ENCODE assay signal across 11 cellular contexts in genomic region chr1:206107168-206107544, GRCh38. TPM values are rescaled to one million over a fixed set of nuclear protein-coding genes. Genes with fewer than 3 reads are reported as not detected.
"Had no signal": no experiment of that assay in that cellular context is flagged by ENCODE, and none has a peak within 500 bp of the region (broad histone marks: within the 10 kb centered on the region; RNA-seq: fewer than 3 reads in every experiment).

No MANE protein-coding gene starts in this region.

- H3K9me3 ChIP-seq: ascending aorta, body of pancreas, MG63, SJCRH30 had no signal

- H3K27me3 ChIP-seq: ascending aorta, body of pancreas, MG63, SJCRH30 had no signal

- H3K4me1 ChIP-seq: SJCRH30 had no signal

- H3K36me3 ChIP-seq: ascending aorta, MG63, SJCRH30 had no signal

- H3K4me3 ChIP-seq: ascending aorta, body of pancreas, MG63, SJCRH30 had no signal

- H3K27ac ChIP-seq: ascending aorta, body of pancreas, SJCRH30 had no signal

RNA-seq across cellular contexts. Expression of gene AVPR1B, which starts 10.0 kb away (rescaled TPM):
- total RNA-seq: activated B cell treated with CpG ODN at 0.5 μM for 24 hours; activated CD4-positive, alpha-beta T cell treated with anti-CD3 and anti-CD28 coated beads, Interleukin-2, amount 10 ng/mL, durations not matched to agents 24 days and 14 days; activated naive CD8-positive, alpha-beta T cell treated with anti-CD3 and anti-CD28 coated beads, Interleukin-2, amount 10 ng/mL, durations not matched to agents 7 days and 5 days; ascending aorta; NCI-H460; OCI-LY7; Right ventricle myocardium superior; T-helper 1 cell treated with Interleukin-12 subunit alpha and Interleukin-12 subunit beta and Interleukin-4 antibody, amounts not matched to agents 30 ng/mL and 1 ng/mL, for 36 hours had no signal

RNA-seq across cellular contexts. Expression of gene RHEX, which starts 54.2 kb away (rescaled TPM):
- total RNA-seq: activated CD4-positive, alpha-beta T cell treated with anti-CD3 and anti-CD28 coated beads, Interleukin-2, amount 10 ng/mL, durations not matched to agents 24 days and 14 days; activated naive CD8-positive, alpha-beta T cell treated with anti-CD3 and anti-CD28 coated beads, Interleukin-2, amount 10 ng/mL, durations not matched to agents 7 days and 5 days; NCI-H460; SJCRH30; T-helper 1 cell treated with Interleukin-12 subunit alpha and Interleukin-12 subunit beta and Interleukin-4 antibody, amounts not matched to agents 30 ng/mL and 1 ng/mL, for 36 hours had no signal
